Comparison of ENCODE assay signal across 1 cellular context in the genomic region with DNA sequence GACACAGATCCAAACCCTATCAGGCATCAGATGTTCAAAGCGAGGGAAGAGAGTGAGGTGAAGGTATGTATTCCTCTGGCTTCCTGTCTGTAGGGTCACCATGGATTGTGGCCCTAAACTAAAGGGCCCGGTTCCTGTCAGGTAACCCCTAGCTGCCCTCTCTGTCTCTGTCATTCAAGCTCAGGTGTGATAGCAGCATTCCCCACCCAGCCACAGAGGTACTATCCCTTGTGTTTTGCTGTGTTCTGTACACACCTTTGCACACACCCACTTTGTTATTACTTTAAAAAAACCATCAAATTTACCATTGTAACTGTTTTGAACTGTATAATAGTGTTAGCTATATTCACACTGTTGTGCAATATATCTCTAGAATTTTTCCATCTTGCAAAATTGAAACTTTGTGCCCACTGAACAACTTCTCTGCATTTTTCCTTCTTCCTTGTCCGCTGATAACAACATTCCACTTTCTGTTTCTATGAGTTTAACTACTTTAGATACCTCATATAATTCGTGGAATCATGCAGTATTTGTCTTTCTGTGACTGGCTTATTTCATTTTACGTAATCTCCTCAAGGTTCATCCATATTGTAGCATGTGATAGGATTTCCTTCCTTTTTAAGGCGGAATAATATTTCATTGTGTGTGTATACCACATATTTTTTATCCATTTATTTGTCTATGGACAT. TPM values are rescaled to one million over a fixed set of nuclear protein-coding genes. Genes with fewer than 3 reads are reported as not detected.
"Had no signal": no experiment of that assay in that cellular context is flagged by ENCODE, and none has a peak within 500 bp of the region (broad histone marks: within the 10 kb centered on the region; RNA-seq: fewer than 3 reads in every experiment).

No MANE protein-coding gene starts in this region.

RNA-seq across cellular contexts. Expression of gene FKBP9, which starts 9.9 kb away (rescaled TPM):
- total RNA-seq: naive thymus-derived CD8-positive, alpha-beta T cell had no signal
